ENCODE assay signal across 9 cellular contexts in genomic region chr1:226649780-226650179, GRCh38.
DNase-seq lines count a peak whose midpoint lies in the region; ATAC-seq and TF ChIP-seq lines count a peak whose summit lies in the region.
"Had no signal": no experiment of that assay in that cellular context is flagged by ENCODE, and none has a peak within 500 bp of the region (broad histone marks: within the 10 kb centered on the region; RNA-seq: fewer than 3 reads in every experiment).

No MANE protein-coding gene starts in this region.

- ATAC-seq in GM18858 (IDR thresholded peaks at IDR 0.05; ENCODE audit: unreplicated experiment) (no peak), GM21526 (IDR thresholded peaks at IDR 0.05; ENCODE audit: low FRiP score, unreplicated experiment) (no peak)

- H3K27ac Mint-ChIP-seq in activated T-helper 2 cell treated with anti-CD3 and anti-CD28 coated beads, Interferon-gamma antibody, Interleukin-2, Interleukin-4, amounts not matched to agents 10 μg/mL and 5 μg/mL and 100 μg/mL, durations not matched to agents 14 hours and 24 hours and 36 hours: no peak overlapping the region

- peak; percentile 8 to 21 for DNase-seq in AML-193 (lab: John Stamatoyannopoulos, UW)
- DNase-seq in GDM1 (lab: John Stamatoyannopoulos, UW): peak; percentile 53
- peak; percentile 45 for DNase-seq in SK-MEL-5 (ENCODE audit: low read depth, low spot score)
- peak; percentile 43 for DNase-seq in fibroblast of pulmonary artery (ENCODE audit: low read depth)
- DNase-seq in activated T-helper 2 cell treated with anti-CD3 and anti-CD28 coated beads, Interferon-gamma antibody, Interleukin-2, Interleukin-4, amounts not matched to agents 10 μg/mL and 5 μg/mL and 100 μg/mL, durations not matched to agents 14 hours and 24 hours and 36 hours (ENCODE audit: low spot score): no peak
- DNase-seq in CD1c-positive myeloid dendritic cell (ENCODE audit: extremely low spot score): no peak

- H3K4me3 Mint-ChIP-seq in activated T-helper 2 cell treated with anti-CD3 and anti-CD28 coated beads, Interferon-gamma antibody, Interleukin-2, Interleukin-4, amounts not matched to agents 10 μg/mL and 5 μg/mL and 100 μg/mL, durations not matched to agents 14 hours and 24 hours and 36 hours (ENCODE audit: low read depth): no peak overlapping the region

- H3K4me1 Mint-ChIP-seq in activated T-helper 2 cell treated with anti-CD3 and anti-CD28 coated beads, Interferon-gamma antibody, Interleukin-2, Interleukin-4, amounts not matched to agents 10 μg/mL and 5 μg/mL and 100 μg/mL, durations not matched to agents 14 hours and 24 hours and 36 hours (ENCODE audit: low read depth): peaks cover 40% of the 10 kb centered on the region

- in situ Hi-C loops in SK-MEL-5 (cut with HindIII; ENCODE audit: low pct_unique_long_range_greater_than_20kb, low sequenced_read_pairs): no loop called here

- peaks cover 40% of the 10 kb centered on the region for H3K36me3 Mint-ChIP-seq in activated T-helper 2 cell treated with anti-CD3 and anti-CD28 coated beads, Interferon-gamma antibody, Interleukin-2, Interleukin-4, amounts not matched to agents 10 μg/mL and 5 μg/mL and 100 μg/mL, durations not matched to agents 14 hours and 24 hours and 36 hours (ENCODE audit: low read depth)

- no peaks in the 10 kb centered on the region for H3K27me3 Mint-ChIP-seq in activated T-helper 2 cell treated with anti-CD3 and anti-CD28 coated beads, Interferon-gamma antibody, Interleukin-2, Interleukin-4, amounts not matched to agents 10 μg/mL and 5 μg/mL and 100 μg/mL, durations not matched to agents 14 hours and 24 hours and 36 hours (ENCODE audit: low read depth)

- no peak overlapping the region for H3K4me3 ChIP-seq in fibroblast of pulmonary artery (replicated peaks; ENCODE audit: low read depth, low read length)
- H3K4me3 ChIP-seq: thoracic aorta had no signal

- no peaks in the 10 kb centered on the region for H3K9me3 Mint-ChIP-seq in activated T-helper 2 cell treated with anti-CD3 and anti-CD28 coated beads, Interferon-gamma antibody, Interleukin-2, Interleukin-4, amounts not matched to agents 10 μg/mL and 5 μg/mL and 100 μg/mL, durations not matched to agents 14 hours and 24 hours and 36 hours

- intact Hi-C loops in activated T-helper 2 cell treated with anti-CD3 and anti-CD28 coated beads, Interferon-gamma antibody, Interleukin-2, Interleukin-4, amounts not matched to agents 10 μg/mL and 5 μg/mL and 100 μg/mL, durations not matched to agents 14 hours and 24 hours and 36 hours (cut with micrococcal nuclease): no loop called here

- TF ChIP-seq CTCF in fibroblast of pulmonary artery (IDR thresholded peaks at IDR 0.05; ENCODE audit: low read length, missing control alignments): peak; percentile 30

Comparison
In these comparisons a context has a peak if more than half of its experiments do, and no peak if none do; other contexts are left out.
1. DNase-seq: peak in AML-193 (2 of 2), GDM1 (single experiment), SK-MEL-5 (single experiment) and fibroblast of pulmonary artery (single experiment); none in activated T-helper 2 cell treated with anti-CD3 and anti-CD28 coated beads, Interferon-gamma antibody, Interleukin-2, Interleukin-4, amounts not matched to agents 10 μg/mL and 5 μg/mL and 100 μg/mL, durations not matched to agents 14 hours and 24 hours and 36 hours (single experiment) and CD1c-positive myeloid dendritic cell (single experiment).